In genomic region chr5:168578506-168579205, GRCh38 we compare ENCODE assay signal across 8 cellular contexts. TPM values are rescaled to one million over a fixed set of nuclear protein-coding genes. Genes with fewer than 3 reads are reported as not detected.
DNase-seq lines count a peak whose midpoint lies in the region; ATAC-seq, FAIRE-seq and TF ChIP-seq lines count a peak whose summit lies in the region.

No MANE protein-coding gene starts in this region.

- H3K4me1 ChIP-seq in neural progenitor cell = peaks cover 23% of the 10 kb centered on the region

- H3K9me3 Mint-ChIP-seq in T-cell (no peaks in the 10 kb centered on the region), neural progenitor cell (peaks cover 23% of the 10 kb centered on the region)

- FAIRE-seq in H54 (lab: Jason Lieb, UNC) = no peak

- DNase-seq in CMK (ENCODE audit: low read depth) (peak; percentile 42), T-cell (peak in 7 of 34 experiments; percentile 1 to 7 (median 2)), neural progenitor cell (ENCODE audit: low spot score) (no peak), ACHN (no peak), H54 (ENCODE audit: insufficient read length, low spot score) (no peak)

- H3K4me3 Mint-ChIP-seq in T-cell = peak overlapping the region; percentile 91 to 95 (median 91)
- H3K4me3 Mint-ChIP-seq in neural progenitor cell = peak overlapping the region; percentile 99

- no peaks in the 10 kb centered on the region for H3K27me3 ChIP-seq in neural progenitor cell

- peaks cover 42% of the 10 kb centered on the region for H4K20me1 ChIP-seq in neural progenitor cell (ENCODE audit: low read depth)

- peak overlapping the region; percentile 97 for H3K4me3 ChIP-seq in neural progenitor cell

- peak overlapping the region; percentile 67 to 82 for H3K27ac Mint-ChIP-seq in T-cell
- H3K27ac Mint-ChIP-seq in neural progenitor cell = peak overlapping the region; percentile 96

- no peak for TF ChIP-seq POLR2A in H54 (IDR thresholded peaks at IDR 0.05; ENCODE audit: low read depth, low read length)

- no peaks in the 10 kb centered on the region for H3K9me3 ChIP-seq in neural progenitor cell (ENCODE audit: low read depth)

- H3K79me2 ChIP-seq in neural progenitor cell (ENCODE audit: low read depth) = peaks cover 54% of the 10 kb centered on the region

- H3K27me3 Mint-ChIP-seq in T-cell (peaks cover 0 to 2% of the 10 kb centered on the region in 2 donors), neural progenitor cell (ENCODE audit: insufficient read depth, low read depth) (peaks cover 5% of the 10 kb centered on the region)

- H3K9ac ChIP-seq in neural progenitor cell = peak overlapping the region; percentile 94

- in situ Hi-C loops in ACHN (cut with HindIII; ENCODE audit: low pct_ligation_motif_present, low pct_unique_long_range_greater_than_20kb, low sequenced_read_pairs) = no loop called here

- peak overlapping the region; percentile 92 for H3K4me2 ChIP-seq in neural progenitor cell

- H3K36me3 ChIP-seq in neural progenitor cell = peaks cover 5% of the 10 kb centered on the region

- no peaks in the 10 kb centered on the region for H3K36me3 Mint-ChIP-seq in T-cell
- peaks cover 37% of the 10 kb centered on the region for H3K36me3 Mint-ChIP-seq in neural progenitor cell

- CTCF ChIA-PET in T-cell (lab: Charles Lee) = no interaction called here

- peak; percentile 3 for ATAC-seq in GM19372 (IDR thresholded peaks at IDR 0.05; ENCODE audit: low read depth, unreplicated experiment)
- peak; percentile 20 for ATAC-seq in HG03439 (IDR thresholded peaks at IDR 0.05; ENCODE audit: unreplicated experiment)
- ATAC-seq in T-cell (replicated peaks in 1 of 4) = no peak
- peak; percentile 23 for ATAC-seq in esophagus mucosa

- peaks cover 40 to 47% (median 42%) of the 10 kb centered on the region in 3 donors for H3K4me1 Mint-ChIP-seq in T-cell
- peaks cover 26% of the 10 kb centered on the region for H3K4me1 Mint-ChIP-seq in neural progenitor cell

- peaks cover 11% of the 10 kb centered on the region for H3F3A ChIP-seq in neural progenitor cell (ENCODE audit: low read depth)

- H3K27ac ChIP-seq in neural progenitor cell = peak overlapping the region; percentile 96

- H2AFZ ChIP-seq in neural progenitor cell (replicated peaks) = peak overlapping the region; percentile 58

- POLR2A ChIA-PET in T-cell (lab: Charles Lee) = no interaction called here

- no peak for TF ChIP-seq CTCF in neural progenitor cell (IDR thresholded peaks at IDR 0.05)

RNA-seq across cellular contexts. Expression of gene PANK3, which starts 0.5 kb away (rescaled TPM):
- total RNA-seq in T-cell (10 to 100 TPM; 33.9 to 41.1 (median 37.7) TPM), esophagus mucosa (57.7 TPM), neural progenitor cell (ENCODE audit: low replicate concordance) (81.5 and 117 TPM in 2 replicates)

RNA-seq across cellular contexts. Expression of gene FBLL1, which starts 49.6 kb away (rescaled TPM):
- total RNA-seq in T-cell = under 1 TPM in 1 of 5 donors, not detected in 4; 0.18 TPM
- total RNA-seq in esophagus mucosa = not detected
- 0.19 and 0.34 TPM in 2 replicates for total RNA-seq in neural progenitor cell (ENCODE audit: low replicate concordance)

Comparison
In these comparisons a context has a peak if more than half of its experiments do, and no peak if none do; other contexts are left out.
1. ATAC-seq: peak in GM19372 (single experiment), HG03439 (single experiment) and esophagus mucosa (single experiment); none in T-cell (0 of 4).